In the genomic region with DNA sequence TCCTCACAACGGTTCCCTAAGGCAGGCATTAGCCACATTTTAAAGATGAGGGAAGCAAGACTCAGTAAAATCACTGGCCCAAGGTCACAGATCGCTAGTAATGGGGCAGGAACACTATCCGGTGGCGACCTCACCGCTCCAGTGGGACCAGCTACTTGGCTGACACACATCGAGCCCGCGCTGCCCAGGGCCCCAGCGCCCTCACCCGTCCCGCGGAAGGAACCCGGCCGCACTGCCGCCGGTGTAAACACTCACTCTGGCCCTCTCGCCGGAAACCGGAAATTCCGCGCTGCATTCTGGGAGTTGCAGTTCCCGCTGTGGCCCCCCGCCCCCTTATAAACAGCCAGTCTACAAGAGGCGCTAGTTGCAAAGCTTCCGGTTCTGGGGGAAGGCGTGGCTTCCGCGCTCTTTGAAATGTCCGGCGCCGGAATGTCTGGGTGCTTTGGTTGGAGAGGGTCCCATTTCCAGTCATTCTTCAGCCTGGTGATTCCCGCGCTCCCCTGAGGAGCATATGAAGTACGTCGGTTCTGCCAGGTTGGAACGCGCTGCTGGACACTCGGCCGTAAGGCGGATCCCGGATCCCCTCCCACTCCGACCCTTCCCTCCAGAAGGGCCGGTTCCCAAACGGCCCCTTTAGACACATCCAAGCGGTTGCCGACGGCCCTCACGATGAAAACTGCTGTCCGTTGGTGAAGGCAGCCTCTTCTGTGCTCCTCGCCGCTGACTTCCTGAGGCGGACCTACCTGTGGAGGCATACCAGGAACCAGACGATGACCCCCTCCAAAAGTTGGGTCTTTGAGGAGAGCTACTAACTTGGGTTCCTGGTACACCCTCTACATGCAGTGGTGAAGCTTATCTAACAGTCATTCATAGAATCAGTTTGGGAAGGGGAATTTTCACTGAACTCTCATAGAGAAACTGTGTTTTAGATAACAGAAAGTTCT, we compare ENCODE assay signal across 1 cellular context.
TF ChIP-seq lines count a peak whose summit lies in the region.

TSS of gene UBL7 (minus strand) at position 258 of the 944 bp plus-strand sequence. CDS start 2,293 bp downstream, outside the sequence.

TF ChIP-seq in K562, 482 proteins besides CTCF, POLR2A, EP300 and RAD21 (continued from another document and continues in another):
- TF ChIP-seq, protein P1, sequence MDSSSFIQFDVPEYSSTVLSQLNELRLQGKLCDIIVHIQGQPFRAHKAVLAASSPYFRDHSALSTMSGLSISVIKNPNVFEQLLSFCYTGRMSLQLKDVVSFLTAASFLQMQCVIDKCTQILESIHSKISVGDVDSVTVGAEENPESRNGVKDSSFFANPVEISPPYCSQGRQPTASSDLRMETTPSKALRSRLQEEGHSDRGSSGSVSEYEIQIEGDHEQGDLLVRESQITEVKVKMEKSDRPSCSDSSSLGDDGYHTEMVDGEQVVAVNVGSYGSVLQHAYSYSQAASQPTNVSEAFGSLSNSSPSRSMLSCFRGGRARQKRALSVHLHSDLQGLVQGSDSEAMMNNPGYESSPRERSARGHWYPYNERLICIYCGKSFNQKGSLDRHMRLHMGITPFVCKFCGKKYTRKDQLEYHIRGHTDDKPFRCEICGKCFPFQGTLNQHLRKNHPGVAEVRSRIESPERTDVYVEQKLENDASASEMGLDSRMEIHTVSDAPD (CRISPR knock-in tag; IDR thresholded peaks at IDR 0.05): no peak
- TF ChIP-seq, protein P2, sequence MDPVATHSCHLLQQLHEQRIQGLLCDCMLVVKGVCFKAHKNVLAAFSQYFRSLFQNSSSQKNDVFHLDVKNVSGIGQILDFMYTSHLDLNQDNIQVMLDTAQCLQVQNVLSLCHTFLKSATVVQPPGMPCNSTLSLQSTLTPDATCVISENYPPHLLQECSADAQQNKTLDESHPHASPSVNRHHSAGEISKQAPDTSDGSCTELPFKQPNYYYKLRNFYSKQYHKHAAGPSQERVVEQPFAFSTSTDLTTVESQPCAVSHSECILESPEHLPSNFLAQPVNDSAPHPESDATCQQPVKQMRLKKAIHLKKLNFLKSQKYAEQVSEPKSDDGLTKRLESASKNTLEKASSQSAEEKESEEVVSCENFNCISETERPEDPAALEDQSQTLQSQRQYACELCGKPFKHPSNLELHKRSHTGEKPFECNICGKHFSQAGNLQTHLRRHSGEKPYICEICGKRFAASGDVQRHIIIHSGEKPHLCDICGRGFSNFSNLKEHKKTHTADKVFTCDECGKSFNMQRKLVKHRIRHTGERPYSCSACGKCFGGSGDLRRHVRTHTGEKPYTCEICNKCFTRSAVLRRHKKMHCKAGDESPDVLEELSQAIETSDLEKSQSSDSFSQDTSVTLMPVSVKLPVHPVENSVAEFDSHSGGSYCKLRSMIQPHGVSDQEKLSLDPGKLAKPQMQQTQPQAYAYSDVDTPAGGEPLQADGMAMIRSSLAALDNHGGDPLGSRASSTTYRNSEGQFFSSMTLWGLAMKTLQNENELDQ (CRISPR knock-in tag; IDR thresholded peaks at IDR 0.05; ENCODE audit: borderline replicate concordance): no peak
- TF ChIP-seq, protein P3, sequence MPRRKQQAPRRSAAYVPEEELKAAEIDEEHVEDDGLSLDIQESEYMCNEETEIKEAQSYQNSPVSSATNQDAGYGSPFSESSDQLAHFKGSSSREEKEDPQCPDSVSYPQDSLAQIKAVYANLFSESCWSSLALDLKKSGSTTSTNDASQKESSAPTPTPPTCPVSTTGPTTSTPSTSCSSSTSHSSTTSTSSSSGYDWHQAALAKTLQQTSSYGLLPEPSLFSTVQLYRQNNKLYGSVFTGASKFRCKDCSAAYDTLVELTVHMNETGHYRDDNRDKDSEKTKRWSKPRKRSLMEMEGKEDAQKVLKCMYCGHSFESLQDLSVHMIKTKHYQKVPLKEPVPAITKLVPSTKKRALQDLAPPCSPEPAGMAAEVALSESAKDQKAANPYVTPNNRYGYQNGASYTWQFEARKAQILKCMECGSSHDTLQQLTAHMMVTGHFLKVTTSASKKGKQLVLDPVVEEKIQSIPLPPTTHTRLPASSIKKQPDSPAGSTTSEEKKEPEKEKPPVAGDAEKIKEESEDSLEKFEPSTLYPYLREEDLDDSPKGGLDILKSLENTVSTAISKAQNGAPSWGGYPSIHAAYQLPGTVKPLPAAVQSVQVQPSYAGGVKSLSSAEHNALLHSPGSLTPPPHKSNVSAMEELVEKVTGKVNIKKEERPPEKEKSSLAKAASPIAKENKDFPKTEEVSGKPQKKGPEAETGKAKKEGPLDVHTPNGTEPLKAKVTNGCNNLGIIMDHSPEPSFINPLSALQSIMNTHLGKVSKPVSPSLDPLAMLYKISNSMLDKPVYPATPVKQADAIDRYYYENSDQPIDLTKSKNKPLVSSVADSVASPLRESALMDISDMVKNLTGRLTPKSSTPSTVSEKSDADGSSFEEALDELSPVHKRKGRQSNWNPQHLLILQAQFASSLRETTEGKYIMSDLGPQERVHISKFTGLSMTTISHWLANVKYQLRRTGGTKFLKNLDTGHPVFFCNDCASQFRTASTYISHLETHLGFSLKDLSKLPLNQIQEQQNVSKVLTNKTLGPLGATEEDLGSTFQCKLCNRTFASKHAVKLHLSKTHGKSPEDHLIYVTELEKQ (CRISPR knock-in tag; IDR thresholded peaks at IDR 0.05): no peak
- TF ChIP-seq PHF21A (IDR thresholded peaks at IDR 0.05; ENCODE audit: borderline replicate concordance, low read depth) (no peak), RNF2 (IDR thresholded peaks at IDR 0.05) (no peak), HDAC6 (IDR thresholded peaks at IDR 0.05; ENCODE audit: low read depth, low read length) (no peak), ZNF384 (IDR thresholded peaks at IDR 0.05; ENCODE audit: low read depth, low read length) (0 out of 2 replicates have a peak, but pooled peaks have one; percentile 31), ZNF518B (CRISPR knock-in tag; IDR thresholded peaks at IDR 0.05) (no peak), ZBTB5 (IDR thresholded peaks at IDR 0.05) (no peak), ZNF280A (IDR thresholded peaks at IDR 0.05; ENCODE audit: low read depth, partially characterized antibody) (no peak), ZNF551 (CRISPR knock-in tag; IDR thresholded peaks at IDR 0.05) (no peak), ZNF282 (CRISPR knock-in tag; IDR thresholded peaks at IDR 0.05) (no peak), THAP12 (CRISPR knock-in tag; IDR thresholded peaks at IDR 0.05) (no peak), CHCHD3 (CRISPR knock-in tag; IDR thresholded peaks at IDR 0.05) (no peak), PCBP1 (IDR thresholded peaks at IDR 0.05; ENCODE audit: low read depth, low read length, poor library complexity, severe bottlenecking) (peak; percentile 36), NFE2 (IDR thresholded peaks at IDR 0.05; ENCODE audit: low read depth) (no peak), ZNF408 (CRISPR knock-in tag; IDR thresholded peaks at IDR 0.05; ENCODE audit: low read depth) (no peak), LARP7 (IDR thresholded peaks at IDR 0.05) (peak; percentile 89), POLR2AphosphoS2 (IDR thresholded peaks at IDR 0.05; ENCODE audit: low read length) (no peak), ATF2 (CRISPR knock-in tag; IDR thresholded peaks at IDR 0.05) (no peak), ZNF57 (CRISPR knock-in tag; IDR thresholded peaks at IDR 0.05) (no peak), ZNF277 (CRISPR knock-in tag; IDR thresholded peaks at IDR 0.05; ENCODE audit: borderline replicate concordance) (no peak), NR3C1 (CRISPR knock-in tag; IDR thresholded peaks at IDR 0.05) (no peak), PHB2 (IDR thresholded peaks at IDR 0.05; ENCODE audit: low read depth) (no peak), PHF20 (IDR thresholded peaks at IDR 0.05; ENCODE audit: partially characterized antibody) (peak; percentile 63), TCFL5 (CRISPR knock-in tag; conservative IDR thresholded peaks at IDR 0.05) (no peak), ZBED1 (IDR thresholded peaks at IDR 0.05) (no peak), SNIP1 (IDR thresholded peaks at IDR 0.05; ENCODE audit: low read depth) (no peak), SAP30 (IDR thresholded peaks at IDR 0.05; ENCODE audit: borderline replicate concordance, insufficient read depth, low read depth, low read length, poor library complexity, severe bottlenecking) (peak; percentile 95), EP400 (IDR thresholded peaks at IDR 0.05) (peak; percentile 71)
- TF ChIP-seq, protein P4, sequence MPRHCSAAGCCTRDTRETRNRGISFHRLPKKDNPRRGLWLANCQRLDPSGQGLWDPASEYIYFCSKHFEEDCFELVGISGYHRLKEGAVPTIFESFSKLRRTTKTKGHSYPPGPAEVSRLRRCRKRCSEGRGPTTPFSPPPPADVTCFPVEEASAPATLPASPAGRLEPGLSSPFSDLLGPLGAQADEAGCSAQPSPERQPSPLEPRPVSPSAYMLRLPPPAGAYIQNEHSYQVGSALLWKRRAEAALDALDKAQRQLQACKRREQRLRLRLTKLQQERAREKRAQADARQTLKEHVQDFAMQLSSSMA (CRISPR knock-in tag; IDR thresholded peaks at IDR 0.05): no peak
